Comparison of ENCODE assay signal across 24 cellular contexts in the genomic region with DNA sequence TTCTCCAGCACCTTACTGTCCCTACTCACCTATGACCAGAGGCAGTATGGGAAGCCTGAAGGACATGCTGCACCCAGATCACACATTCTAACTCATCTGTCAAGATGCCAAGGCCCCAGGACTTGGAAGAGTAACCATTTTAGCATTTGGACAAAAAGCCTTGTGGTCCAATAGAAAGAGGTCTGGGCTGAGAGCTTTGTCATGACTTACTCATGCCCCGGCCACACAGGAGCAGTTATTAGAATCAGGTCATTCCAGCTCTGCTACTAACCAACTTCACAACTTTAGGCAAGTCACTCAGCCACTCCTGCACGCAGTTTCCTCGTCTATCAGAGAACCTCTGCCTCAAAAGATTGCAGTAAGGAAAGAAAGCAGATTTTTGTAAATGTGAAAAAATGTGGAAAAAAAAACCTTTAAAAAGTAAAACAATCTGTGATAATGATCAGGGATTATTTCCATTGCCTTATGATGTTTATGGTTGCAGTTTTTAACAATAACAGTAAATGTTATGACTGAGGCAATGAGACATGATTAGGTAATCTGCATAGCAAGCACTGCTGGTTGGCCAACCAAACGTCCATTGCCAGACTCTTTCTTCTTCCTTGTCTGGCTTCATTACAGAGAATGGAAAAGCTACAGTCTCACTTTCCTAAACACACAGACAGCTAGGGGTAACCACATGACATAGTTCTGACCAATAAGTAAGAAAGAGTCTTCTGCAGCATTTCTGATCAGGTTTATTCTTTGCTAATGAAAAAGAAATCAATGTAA.
DNase-seq lines count a peak whose midpoint lies in the region; FAIRE-seq and TF ChIP-seq lines count a peak whose summit lies in the region.
"Had no signal": no experiment of that assay in that cellular context is flagged by ENCODE, and none has a peak within 500 bp of the region (broad histone marks: within the 10 kb centered on the region; RNA-seq: fewer than 3 reads in every experiment).

No MANE protein-coding gene starts in this region.

- 19% methylated on average over 4 of the region's 4 CpGs for WGBS in mammary epithelial cell (ENCODE audit: low coverage, missing lambda C conversion rate)

- in situ Hi-C loops in mammary epithelial cell (cut with MboI; ENCODE audit: low sequenced_read_pairs in 2 of 2): no loop called here

- CTCF ChIA-PET in mammary epithelial cell (lab: Charles Lee; ENCODE audit: low non-redundant PET): no interaction called here

- H3K4me2 ChIP-seq in mammary epithelial cell (ENCODE audit: insufficient read depth, low read depth, low read length): peak overlapping the region; percentile 61
- H3K4me2 ChIP-seq: A549, hepatocyte, neural progenitor cell had no signal

- no peaks in the 10 kb centered on the region for H3K27me3 ChIP-seq in mammary epithelial cell (ENCODE audit: insufficient read depth, low read length)
- H3K27me3 ChIP-seq: hepatocyte, neural progenitor cell, tibial nerve had no signal

- H3K36me3 Mint-ChIP-seq in HFFc6 (ENCODE audit: low read depth): peaks cover 10% of the 10 kb centered on the region
- H3K36me3 Mint-ChIP-seq: brain; neural progenitor cell; stimulated activated naive B cell treated with anti-CD40 and anti-IgM and Interleukin-4, amounts not matched to agents 10 μg/mL and 1 μg/mL and 100 μg/mL, for 72 hours had no signal

- peak overlapping the region; percentile 28 for H3K27ac ChIP-seq in mammary epithelial cell (ENCODE audit: insufficient read depth, low read depth, low read length)
- H3K27ac ChIP-seq: A549, hepatocyte, neural progenitor cell, tibial nerve had no signal

- dilution Hi-C loops in mammary epithelial cell (cut with HindIII; ENCODE audit: low sequenced_read_pairs): no loop called here

- no peak overlapping the region for H3K4me3 ChIP-seq in mammary epithelial cell (replicated peaks in 1 of 3; ENCODE audit: insufficient read depth in 1 of 3, low read depth in 2 of 3, low read length in 3 of 3)
- H3K4me3 ChIP-seq: A549, hepatocyte, neural progenitor cell, tibial nerve had no signal

- H3K4me1 ChIP-seq in mammary epithelial cell (ENCODE audit: insufficient read depth, low read length): peaks cover 19% of the 10 kb centered on the region
- H3K4me1 ChIP-seq: A549, neural progenitor cell, tibial nerve had no signal

- H3K9ac ChIP-seq in mammary epithelial cell (ENCODE audit: insufficient read depth, low read length): no peak overlapping the region
- H3K9ac ChIP-seq: neural progenitor cell had no signal

- H3K79me2 ChIP-seq in mammary epithelial cell (ENCODE audit: insufficient read depth, low read length): no peaks in the 10 kb centered on the region
- H3K79me2 ChIP-seq: hepatocyte had no signal

- H3K4me1 Mint-ChIP-seq in HFFc6 (ENCODE audit: low read depth): peaks cover 71% of the 10 kb centered on the region
- H3K4me1 Mint-ChIP-seq: activated CD4-positive, alpha-beta T cell treated with anti-CD3 and anti-CD28 coated beads, Interleukin-2, amount 10 ng/mL, durations not matched to agents 24 days and 14 days had no signal

- H3K9me3 ChIP-seq in mammary epithelial cell (replicated peaks; ENCODE audit: insufficient read depth, low read length): no peaks in the 10 kb centered on the region
- H3K9me3 ChIP-seq: A549, tibial nerve had no signal

- H3K36me3 ChIP-seq in mammary epithelial cell (ENCODE audit: insufficient read depth, low read length): no peaks in the 10 kb centered on the region
- H3K36me3 ChIP-seq: neural progenitor cell, tibial nerve had no signal

- peak; percentile 38 for FAIRE-seq in islet of Langerhans (lab: Jason Lieb, UNC)
- FAIRE-seq: A549 had no signal

- peaks cover 5% of the 10 kb centered on the region for H3K9me3 Mint-ChIP-seq in HFFc6
- H3K9me3 Mint-ChIP-seq: activated CD4-positive, alpha-beta T cell treated with anti-CD3 and anti-CD28 coated beads, Interleukin-2, amount 10 ng/mL, durations not matched to agents 24 days and 14 days; activated naive CD4-positive, alpha-beta T cell treated with anti-CD3 and anti-CD28 coated beads for 36 hours; CD4-positive, alpha-beta T cell; dendritic cell treated with granulocyte-macrophage colony-stimulating factor and Interleukin-4, amounts not matched to agents 40 ng/mL and 50 ng/mL, for 4 days; stimulated activated naive B cell treated with anti-CD40 and anti-IgM and Interleukin-4, amounts not matched to agents 10 μg/mL and 1 μg/mL and 100 μg/mL, for 72 hours had no signal

- H3K27me3 Mint-ChIP-seq in HFFc6 (ENCODE audit: insufficient read depth): peaks cover 1% of the 10 kb centered on the region; the same call in 1 of the 2 replicates
- H3K27me3 Mint-ChIP-seq: activated CD4-positive, alpha-beta T cell treated with anti-CD3 and anti-CD28 coated beads, Interleukin-2, amount 10 ng/mL, durations not matched to agents 24 days and 14 days; brain; dendritic cell treated with granulocyte-macrophage colony-stimulating factor and Interleukin-4, amounts not matched to agents 40 ng/mL and 50 ng/mL, for 4 days; stimulated activated naive B cell treated with anti-CD40 and anti-IgM and Interleukin-4, amounts not matched to agents 10 μg/mL and 1 μg/mL and 100 μg/mL, for 72 hours had no signal

- H4K20me1 ChIP-seq in mammary epithelial cell (ENCODE audit: insufficient read depth, low read length): no peaks in the 10 kb centered on the region

- BruUV-seq in mammary epithelial cell (replicated peaks; lab: Mats Ljungman, UMichigan): no TSS peak

- peak overlapping the region; percentile 58 for H3K4me3 Mint-ChIP-seq in HFFc6
- H3K4me3 Mint-ChIP-seq: activated CD4-positive, alpha-beta T cell treated with anti-CD3 and anti-CD28 coated beads, Interleukin-2, amount 10 ng/mL, durations not matched to agents 24 days and 14 days; activated naive CD4-positive, alpha-beta T cell treated with anti-CD3 and anti-CD28 coated beads for 36 hours; brain; CD4-positive, alpha-beta T cell; dendritic cell treated with granulocyte-macrophage colony-stimulating factor and Interleukin-4, amounts not matched to agents 40 ng/mL and 50 ng/mL, for 4 days; neural progenitor cell; stimulated activated naive B cell treated with anti-CD40 and anti-IgM and Interleukin-4, amounts not matched to agents 10 μg/mL and 1 μg/mL and 100 μg/mL, for 72 hours had no signal

- intact Hi-C loops in mammary epithelial cell (cut with micrococcal nuclease): no loop called here

- DNase-seq in AG08396 (ENCODE audit: low spot score) (peak; percentile 43), HFFc6 (peak; percentile 71), mammary epithelial cell (peak; percentile 83), NCI-H2107 treated with DMSO at 0.1 percent for 48 hours (lab: John Stamatoyannopoulos, UW; ENCODE audit: unreplicated experiment) (no peak), NCI-H748 treated with DMSO at 0.1 percent for 48 hours (lab: John Stamatoyannopoulos, UW) (no peak), Kasumi-1 (lab: John Stamatoyannopoulos, UW) (no peak)
- no peak for DNase-seq in activated T-cell treated with anti-CD3 and anti-CD28 coated beads, Interleukin-2, amount 50 U/mL, for 1 hour
- DNase-seq: activated CD4-positive, alpha-beta T cell treated with anti-CD3 and anti-CD28 coated beads, Interleukin-2, amount 10 ng/mL, durations not matched to agents 24 days and 14 days; activated naive CD4-positive, alpha-beta T cell treated with anti-CD3 and anti-CD28 coated beads for 36 hours; activated T-cell treated with anti-CD3 and anti-CD28 coated beads for 4 hours; CD4-positive, alpha-beta T cell; DMS79 treated with DMSO at 0.1 percent for 48 hours; left cardiac atrium; midbrain; NCI-H187; OCI-M1; stimulated activated naive B cell treated with anti-CD40 and anti-IgM and Interleukin-4, amounts not matched to agents 10 μg/mL and 1 μg/mL and 100 μg/mL, for 72 hours had no signal

- no peak for TF ChIP-seq CTCF in HFFc6 (IDR thresholded peaks at IDR 0.05)
- no peak for TF ChIP-seq CTCF in mammary epithelial cell (conservative IDR thresholded peaks at IDR 0.05 in 1 of 2, IDR thresholded peaks at IDR 0.05 in 1 of 2; ENCODE audit: extremely low read depth in 1 of 2, insufficient read depth in 1 of 2, low read depth in 1 of 2, low read length in 2 of 2)

- H3K27ac Mint-ChIP-seq in HFFc6: peak overlapping the region; percentile 45
- H3K27ac Mint-ChIP-seq: activated CD4-positive, alpha-beta T cell treated with anti-CD3 and anti-CD28 coated beads, Interleukin-2, amount 10 ng/mL, durations not matched to agents 24 days and 14 days; activated naive CD4-positive, alpha-beta T cell treated with anti-CD3 and anti-CD28 coated beads for 36 hours; CD4-positive, alpha-beta T cell; dendritic cell treated with granulocyte-macrophage colony-stimulating factor and Interleukin-4, amounts not matched to agents 40 ng/mL and 50 ng/mL, for 4 days; neural progenitor cell; stimulated activated naive B cell treated with anti-CD40 and anti-IgM and Interleukin-4, amounts not matched to agents 10 μg/mL and 1 μg/mL and 100 μg/mL, for 72 hours had no signal

- peak overlapping the region; percentile 48 for H2AFZ ChIP-seq in mammary epithelial cell (ENCODE audit: low read depth, low read length)
- H2AFZ ChIP-seq: hepatocyte, neural progenitor cell had no signal

Comparison
In these comparisons a context has a peak if more than half of its experiments do, and no peak if none do; other contexts are left out.
1. DNase-seq: peak in AG08396 (single experiment), HFFc6 (single experiment) and mammary epithelial cell (single experiment); none in NCI-H2107 treated with DMSO at 0.1 percent for 48 hours (single experiment), NCI-H748 treated with DMSO at 0.1 percent for 48 hours (single experiment), Kasumi-1 (0 of 2) and activated T-cell treated with anti-CD3 and anti-CD28 coated beads, Interleukin-2, amount 50 U/mL, for 1 hour (single experiment).